20 cellular contexts compared by ENCODE assay signal in the genomic region with DNA sequence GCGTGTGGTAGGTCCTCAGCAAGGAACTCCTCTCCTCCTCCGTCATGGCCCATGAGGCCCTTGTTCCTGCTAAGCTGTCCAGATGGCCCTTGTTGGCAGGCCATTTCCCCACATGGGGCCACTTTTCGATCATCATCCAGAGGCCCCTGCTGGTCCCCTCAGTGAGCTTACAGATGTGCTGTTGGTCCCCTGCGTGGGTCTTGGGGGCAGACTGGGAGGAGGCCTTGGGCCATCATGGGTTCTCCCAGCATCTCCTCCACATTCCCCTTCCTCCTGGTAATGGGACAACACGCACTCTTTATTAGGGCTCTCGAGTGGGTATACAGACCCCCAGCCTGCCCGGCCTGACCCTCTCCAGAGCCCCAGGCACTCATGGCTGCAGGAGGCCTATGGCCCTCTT.
"Had no signal": no experiment of that assay in that cellular context is flagged by ENCODE, and none has a peak within 500 bp of the region (broad histone marks: within the 10 kb centered on the region; RNA-seq: fewer than 3 reads in every experiment).

No MANE protein-coding gene starts in this region.

- H3K4me1 ChIP-seq: ascending aorta had no signal

- H3K9me3 ChIP-seq: ascending aorta, body of pancreas had no signal

- H3K4me3 ChIP-seq: ascending aorta, body of pancreas had no signal

- ATAC-seq: activated CD8-positive, alpha-beta memory T cell treated with anti-CD3 and anti-CD28 coated beads, Interleukin-2, amount 10 ng/mL, durations not matched to agents 7 days and 5 days; activated naive CD4-positive, alpha-beta T cell treated with anti-CD3 and anti-CD28 coated beads, Interleukin-2, amount 50 U/mL, for 72 hours; activated naive CD8-positive, alpha-beta T cell treated with anti-CD3 and anti-CD28 coated beads, Interleukin-2, amount 50 U/mL, for 24 hours; T-helper 17 cell had no signal

- H3K27me3 ChIP-seq: ascending aorta, body of pancreas had no signal

- H3K27ac ChIP-seq: ascending aorta had no signal

- DNase-seq: activated B cell treated with CpG ODN at 0.5 μM for 24 hours; activated CD4-positive, alpha-beta T cell treated with anti-CD3 and anti-CD28 coated beads for 1 hour; activated CD4-positive, alpha-beta T cell treated with anti-CD3 and anti-CD28 coated beads, Interleukin-2, amount 10 ng/mL, durations not matched to agents 24 days and 14 days; activated CD4-positive, alpha-beta T cell treated with anti-CD3 and anti-CD28 coated beads, Interleukin-2, amount 50 U/mL, for 48 hours; activated CD8-positive, alpha-beta memory T cell treated with anti-CD3 and anti-CD28 coated beads, Interleukin-2, amount 10 ng/mL, durations not matched to agents 7 days and 5 days; activated effector memory CD4-positive, alpha-beta T cell treated with Interleukin-2 at 50 U/mL for 16 hours; activated naive CD4-positive, alpha-beta T cell; activated naive CD8-positive, alpha-beta T cell treated with anti-CD3 and anti-CD28 coated beads, Interleukin-2, amount 50 U/mL, for 24 hours; activated T-cell treated with anti-CD3 and anti-CD28 coated beads, Interleukin-2, amount 50 U/mL, for 24 hours; amniotic stem cell; central memory CD4-positive, alpha-beta T cell; NCI-H2227 treated with DMSO at 0.1 percent for 48 hours; NCI-H526; NK-92 treated with Interleukin-12 subunit alpha and Interleukin-12 subunit beta, amount 100 ng/mL, for 24 hours; OCI-M1; T-helper 17 cell; T-helper 9 cell had no signal
